10 cellular contexts compared by ENCODE assay signal in the genomic region with DNA sequence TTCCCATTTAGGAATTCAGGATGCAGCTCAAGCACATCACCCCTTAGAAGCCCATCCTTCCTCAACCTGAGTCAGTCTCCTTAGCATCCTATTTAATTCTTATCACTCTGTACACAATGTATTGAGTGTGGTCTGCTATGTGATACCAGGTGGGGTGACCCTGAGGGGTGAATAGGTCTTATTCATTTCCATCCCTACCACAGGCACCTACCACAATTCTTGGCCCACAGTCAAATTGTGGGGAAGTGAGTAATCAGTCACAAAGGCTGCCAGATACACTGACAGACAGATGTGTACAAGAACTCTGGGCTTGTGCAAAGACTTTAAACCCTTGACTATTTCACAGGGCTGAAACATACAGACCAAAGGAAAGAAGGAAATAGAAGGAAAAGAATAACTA.
A peak's percentile ranks its signal among the peaks of the same experiment; 100 is the strongest.
DNase-seq lines count a peak whose midpoint lies in the region; ATAC-seq lines count a peak whose summit lies in the region.
"Had no signal": no experiment of that assay in that cellular context is flagged by ENCODE, and none has a peak within 500 bp of the region (broad histone marks: within the 10 kb centered on the region; RNA-seq: fewer than 3 reads in every experiment).

No MANE protein-coding gene starts in this region.

- H3K27me3 Mint-ChIP-seq in activated T-cell treated with anti-CD3 and anti-CD28 coated beads, Interleukin-2, amount 50 U/mL, for 4 hours (ENCODE audit: low read depth) = no peaks in the 10 kb centered on the region
- no peaks in the 10 kb centered on the region for H3K27me3 Mint-ChIP-seq in activated T-cell treated with anti-CD3 and anti-CD28 coated beads, Interleukin-2, amount 50 U/mL, for 24 hours
- no peaks in the 10 kb centered on the region for H3K27me3 Mint-ChIP-seq in activated naive CD8-positive, alpha-beta T cell treated with anti-CD3 and anti-CD28 coated beads, Interleukin-2, amount 50 U/mL, for 24 hours
- no peaks in the 10 kb centered on the region for H3K27me3 Mint-ChIP-seq in activated CD4-positive, alpha-beta T cell treated with anti-CD3 and anti-CD28 coated beads, Interleukin-2, amount 10 ng/mL, durations not matched to agents 7 days and 5 days
- H3K27me3 Mint-ChIP-seq: naive B cell had no signal

- POLR2A ChIA-PET in activated CD4-positive, alpha-beta T cell treated with anti-CD3 and anti-CD28 coated beads, Interleukin-2, amount 10 ng/mL, durations not matched to agents 7 days and 5 days (lab: Charles Lee) = no interaction called here

- no peaks in the 10 kb centered on the region for H3K9me3 Mint-ChIP-seq in activated T-cell treated with anti-CD3 and anti-CD28 coated beads, Interleukin-2, amount 50 U/mL, for 4 hours
- no peaks in the 10 kb centered on the region for H3K9me3 Mint-ChIP-seq in activated T-cell treated with anti-CD3 and anti-CD28 coated beads, Interleukin-2, amount 50 U/mL, for 24 hours
- no peaks in the 10 kb centered on the region for H3K9me3 Mint-ChIP-seq in activated naive CD8-positive, alpha-beta T cell treated with anti-CD3 and anti-CD28 coated beads, Interleukin-2, amount 50 U/mL, for 24 hours
- H3K9me3 Mint-ChIP-seq in activated CD4-positive, alpha-beta T cell treated with anti-CD3 and anti-CD28 coated beads, Interleukin-2, amount 10 ng/mL, durations not matched to agents 7 days and 5 days = no peaks in the 10 kb centered on the region

- no peaks in the 10 kb centered on the region for H3K36me3 Mint-ChIP-seq in activated T-cell treated with anti-CD3 and anti-CD28 coated beads, Interleukin-2, amount 50 U/mL, for 4 hours (ENCODE audit: insufficient read depth)
- H3K36me3 Mint-ChIP-seq in activated T-cell treated with anti-CD3 and anti-CD28 coated beads, Interleukin-2, amount 50 U/mL, for 24 hours (ENCODE audit: low read depth) = no peaks in the 10 kb centered on the region
- no peaks in the 10 kb centered on the region for H3K36me3 Mint-ChIP-seq in activated naive CD8-positive, alpha-beta T cell treated with anti-CD3 and anti-CD28 coated beads, Interleukin-2, amount 50 U/mL, for 24 hours (ENCODE audit: low read depth)
- H3K36me3 Mint-ChIP-seq in activated CD4-positive, alpha-beta T cell treated with anti-CD3 and anti-CD28 coated beads, Interleukin-2, amount 10 ng/mL, durations not matched to agents 7 days and 5 days (ENCODE audit: low read depth) = no peaks in the 10 kb centered on the region
- H3K36me3 Mint-ChIP-seq: naive B cell had no signal

- CTCF ChIA-PET in activated CD4-positive, alpha-beta T cell treated with anti-CD3 and anti-CD28 coated beads, Interleukin-2, amount 10 ng/mL, durations not matched to agents 7 days and 5 days (lab: Charles Lee) = no interaction called here

- no peak for DNase-seq in activated T-cell treated with anti-CD3 and anti-CD28 coated beads, Interleukin-2, amount 50 U/mL, for 4 hours
- DNase-seq in activated T-cell treated with anti-CD3 and anti-CD28 coated beads, Interleukin-2, amount 50 U/mL, for 24 hours = no peak
- no peak for DNase-seq in activated naive CD8-positive, alpha-beta T cell treated with anti-CD3 and anti-CD28 coated beads, Interleukin-2, amount 50 U/mL, for 24 hours
- DNase-seq in skeletal muscle cell (ENCODE audit: low read depth) (peak; percentile 46), T-helper 9 cell (no peak)
- DNase-seq in activated CD4-positive, alpha-beta T cell treated with anti-CD3 and anti-CD28 coated beads, Interleukin-2, amount 10 ng/mL, durations not matched to agents 7 days and 5 days = no peak
- DNase-seq: naive B cell had no signal

- H3K27ac Mint-ChIP-seq in activated T-cell treated with anti-CD3 and anti-CD28 coated beads, Interleukin-2, amount 50 U/mL, for 24 hours = no peak overlapping the region
- H3K27ac Mint-ChIP-seq in activated naive CD8-positive, alpha-beta T cell treated with anti-CD3 and anti-CD28 coated beads, Interleukin-2, amount 50 U/mL, for 24 hours = no peak overlapping the region
- no peak overlapping the region for H3K27ac Mint-ChIP-seq in activated CD4-positive, alpha-beta T cell treated with anti-CD3 and anti-CD28 coated beads, Interleukin-2, amount 10 ng/mL, durations not matched to agents 7 days and 5 days

- H3K4me1 Mint-ChIP-seq in activated T-cell treated with anti-CD3 and anti-CD28 coated beads, Interleukin-2, amount 50 U/mL, for 4 hours (ENCODE audit: low read depth) = no peaks in the 10 kb centered on the region
- peaks cover 21% of the 10 kb centered on the region for H3K4me1 Mint-ChIP-seq in activated T-cell treated with anti-CD3 and anti-CD28 coated beads, Interleukin-2, amount 50 U/mL, for 24 hours (ENCODE audit: low read depth)
- no peaks in the 10 kb centered on the region for H3K4me1 Mint-ChIP-seq in activated naive CD8-positive, alpha-beta T cell treated with anti-CD3 and anti-CD28 coated beads, Interleukin-2, amount 50 U/mL, for 24 hours
- no peaks in the 10 kb centered on the region for H3K4me1 Mint-ChIP-seq in activated CD4-positive, alpha-beta T cell treated with anti-CD3 and anti-CD28 coated beads, Interleukin-2, amount 10 ng/mL, durations not matched to agents 7 days and 5 days
- H3K4me1 Mint-ChIP-seq: naive B cell had no signal

- peak; percentile 46 to 69 for ATAC-seq in activated T-cell treated with anti-CD3 and anti-CD28 coated beads, Interleukin-2, amount 50 U/mL, for 4 hours
- peak; percentile 81 for ATAC-seq in HG03521 (IDR thresholded peaks at IDR 0.05; ENCODE audit: unreplicated experiment)
- ATAC-seq in activated naive CD8-positive, alpha-beta T cell treated with anti-CD3 and anti-CD28 coated beads, Interleukin-2, amount 50 U/mL, for 24 hours = peak; percentile 71
- ATAC-seq in GM21367 (IDR thresholded peaks at IDR 0.05; ENCODE audit: unreplicated experiment) = no peak

- H3K4me3 ChIP-seq in skeletal muscle cell (ENCODE audit: low read depth, low read length) = no peak overlapping the region
- H3K4me3 ChIP-seq: BLaER1 treated with 17β-estradiol and CSF1 and Interleukin-3, amounts not matched to agents 10 nM and 100 nM had no signal

- H3K4me3 Mint-ChIP-seq in activated T-cell treated with anti-CD3 and anti-CD28 coated beads, Interleukin-2, amount 50 U/mL, for 4 hours = no peak overlapping the region
- H3K4me3 Mint-ChIP-seq in activated T-cell treated with anti-CD3 and anti-CD28 coated beads, Interleukin-2, amount 50 U/mL, for 24 hours = no peak overlapping the region
- H3K4me3 Mint-ChIP-seq in activated naive CD8-positive, alpha-beta T cell treated with anti-CD3 and anti-CD28 coated beads, Interleukin-2, amount 50 U/mL, for 24 hours = no peak overlapping the region
- H3K4me3 Mint-ChIP-seq in activated CD4-positive, alpha-beta T cell treated with anti-CD3 and anti-CD28 coated beads, Interleukin-2, amount 10 ng/mL, durations not matched to agents 7 days and 5 days = no peak overlapping the region
- H3K4me3 Mint-ChIP-seq: naive B cell had no signal
